ENCODE assay signal across 1 cellular context in the genomic region with DNA sequence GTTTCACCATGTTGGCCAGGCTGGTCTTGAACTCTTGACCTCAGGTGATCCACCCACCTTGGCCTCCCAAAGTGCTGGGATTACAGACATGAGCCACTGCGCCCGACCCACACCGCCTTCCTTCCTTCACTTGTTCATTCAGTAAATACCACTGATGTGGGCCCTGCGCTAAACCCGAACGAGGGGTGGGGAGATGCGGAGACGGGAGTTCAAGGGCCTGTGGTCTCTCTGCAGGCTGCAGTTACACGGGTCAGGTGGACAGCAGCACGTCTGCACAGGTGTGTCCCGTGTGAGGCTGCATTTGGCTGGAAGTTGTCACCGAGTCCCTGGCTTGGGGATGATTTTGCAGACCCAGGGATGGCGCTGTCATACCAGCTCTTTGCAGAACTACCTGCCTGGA.
TF ChIP-seq lines count a peak whose summit lies in the region.

No MANE protein-coding gene starts in this region.

TF ChIP-seq in H1, 55 proteins besides CTCF, POLR2A, EP300 and RAD21:
- TF ChIP-seq EGR1 (IDR thresholded peaks at IDR 0.05; ENCODE audit: borderline replicate concordance, low read depth, low read length), result no peak
- TF ChIP-seq CHD1 (IDR thresholded peaks at IDR 0.05; ENCODE audit: low read depth, low read length), result no peak
- TF ChIP-seq GTF2F1 (IDR thresholded peaks at IDR 0.05; ENCODE audit: borderline replicate concordance, low read depth, low read length), result no peak
- TF ChIP-seq CREB1 (IDR thresholded peaks at IDR 0.05), result no peak
- TF ChIP-seq, protein P1, sequence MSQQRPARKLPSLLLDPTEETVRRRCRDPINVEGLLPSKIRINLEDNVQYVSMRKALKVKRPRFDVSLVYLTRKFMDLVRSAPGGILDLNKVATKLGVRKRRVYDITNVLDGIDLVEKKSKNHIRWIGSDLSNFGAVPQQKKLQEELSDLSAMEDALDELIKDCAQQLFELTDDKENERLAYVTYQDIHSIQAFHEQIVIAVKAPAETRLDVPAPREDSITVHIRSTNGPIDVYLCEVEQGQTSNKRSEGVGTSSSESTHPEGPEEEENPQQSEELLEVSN (IDR thresholded peaks at IDR 0.05), result no peak
- no peak for TF ChIP-seq NANOG (IDR thresholded peaks at IDR 0.05; ENCODE audit: insufficient read depth, low read depth, low read length, poor library complexity, severe bottlenecking)
- no peak for TF ChIP-seq SIRT6 (IDR thresholded peaks at IDR 0.05; ENCODE audit: low read length)
